Comparison of ENCODE assay signal across 1 cellular context in genomic region chr10:110300486-110300986, GRCh38.
TF ChIP-seq lines count a peak whose summit lies in the region.

No MANE protein-coding gene starts in this region.

TF ChIP-seq in IMR-90, 13 proteins besides CTCF, POLR2A, EP300 and RAD21:
- no peak for TF ChIP-seq CHD1 (IDR thresholded peaks at IDR 0.05; ENCODE audit: low read depth, low read length)
- 0 out of 2 replicates have a peak, but pooled peaks have one; percentile 14 for TF ChIP-seq MAFK (IDR thresholded peaks at IDR 0.05; ENCODE audit: low read depth, low read length)
